ENCODE assay signal across 8 cellular contexts in the genomic region with DNA sequence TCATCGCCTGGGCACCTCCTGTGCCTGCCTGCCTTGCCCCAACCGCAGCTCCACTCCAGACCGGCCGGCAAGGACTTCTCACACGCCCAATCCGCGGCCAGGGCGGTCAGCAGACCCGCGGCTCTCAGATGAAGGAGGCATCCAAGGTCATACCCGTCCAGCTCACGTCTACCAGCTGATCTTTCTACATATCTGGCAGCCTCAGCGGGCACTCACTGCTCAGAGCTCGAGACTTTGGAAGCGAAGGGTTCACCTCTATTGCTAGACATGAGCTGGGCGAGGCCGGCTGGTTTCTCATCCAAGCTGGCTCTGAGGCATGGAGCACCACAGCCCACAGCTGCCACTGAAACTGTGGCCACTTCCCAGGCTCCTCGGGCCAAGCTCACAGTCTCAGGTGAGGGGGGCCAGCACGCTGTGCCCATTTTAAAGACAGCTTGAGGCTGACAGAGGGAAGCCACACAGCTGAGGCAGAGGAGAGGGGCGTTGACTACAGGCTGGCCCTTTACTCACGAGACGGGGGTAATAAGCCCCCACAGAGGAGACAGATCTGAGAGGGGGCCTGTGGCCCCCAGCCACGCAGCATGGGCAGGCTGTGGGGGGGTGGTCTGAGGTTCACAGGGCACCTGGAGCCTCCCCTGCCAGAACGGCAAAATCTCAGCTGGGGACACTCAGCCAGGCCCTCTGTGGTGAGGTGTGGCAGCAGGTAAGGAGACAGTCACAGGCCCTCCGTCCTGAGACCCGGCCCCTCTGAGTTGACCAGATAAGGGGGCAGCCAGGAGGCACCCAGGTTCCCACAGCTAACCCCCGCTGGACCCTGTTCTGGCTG. TPM values are rescaled to one million over a fixed set of nuclear protein-coding genes. Genes with fewer than 3 reads are reported as not detected.
DNase-seq lines count a peak whose midpoint lies in the region; ATAC-seq and TF ChIP-seq lines count a peak whose summit lies in the region.

No MANE protein-coding gene starts in this region.

- TF ChIP-seq RAD21 in Ishikawa (IDR thresholded peaks at IDR 0.05; ENCODE audit: low read depth): no peak

- TF ChIP-seq CTCF in left lung (IDR thresholded peaks at IDR 0.05) (no peak), stomach (IDR thresholded peaks at IDR 0.05) (no peak)

- no peak for TF ChIP-seq POLR2A in stomach (IDR thresholded peaks at IDR 0.05)

- intact Hi-C loops in left lung (cut with DNase I) (no loop called here), stomach (cut with DNase I; ENCODE audit: low total_unique reads) (no loop called here)

- H3K36me3 ChIP-seq in left lung (peaks cover 0 to 4% of the 10 kb centered on the region in 2 donors), stomach (peaks cover 0 to 14% (median 4%) of the 10 kb centered on the region in 4 donors)

- H3K9me3 ChIP-seq in left lung: no peaks in the 10 kb centered on the region
- H3K9me3 ChIP-seq in stomach: no peaks in the 10 kb centered on the region

- peak overlapping the region; percentile 56 to 71 for H3K4me3 ChIP-seq in left lung
- peak overlapping the region; percentile 67 to 90 (median 77) for H3K4me3 ChIP-seq in stomach

- TF ChIP-seq EP300 in Ishikawa (IDR thresholded peaks at IDR 0.05; ENCODE audit: borderline replicate concordance) (no peak), stomach (IDR thresholded peaks at IDR 0.05) (no peak)

- peak; percentile 22 for ATAC-seq in left lung

- H3K4me1 ChIP-seq in left lung (peaks cover 44 to 96% of the 10 kb centered on the region in 2 donors), stomach (peaks cover 90 to 94% (median 92%) of the 10 kb centered on the region in 4 donors)

- H3K27me3 ChIP-seq in left lung (peaks cover 0 to 54% of the 10 kb centered on the region in 2 donors), stomach (peaks cover 0 to 42% (median 20%) of the 10 kb centered on the region in 3 donors)

- WGBS in stomach, 5 donors: 34 to 52% (median 40%) methylated on average over 25 to 27 of the region's 27 CpGs

- DNase-seq in cerebellar cortex (ENCODE audit: low spot score) (peak; percentile 37), left lung (peak; percentile 69 to 83), stomach (peak; percentile 56), NCI-H2196 (lab: John Stamatoyannopoulos, UW; ENCODE audit: unreplicated experiment) (no peak), RKO (ENCODE audit: low spot score) (no peak), NCI-H1417 (lab: John Stamatoyannopoulos, UW) (no peak)
- no peak for DNase-seq in stimulated activated CD4-positive, alpha-beta T cell treated with anti-CD3 and anti-CD28 coated beads, Interleukin-1b, Interleukin-23, amount 100 ng/mL, for 48 hours

- peak overlapping the region; percentile 79 to 86 for H3K27ac ChIP-seq in left lung
- H3K27ac ChIP-seq in stomach: peak overlapping the region; percentile 63 to 92 (median 89)

TF ChIP-seq in Ishikawa, 13 proteins besides CTCF, POLR2A, EP300 and RAD21:
- no peak for TF ChIP-seq EGR1 (IDR thresholded peaks at IDR 0.05)
- TF ChIP-seq MAX (IDR thresholded peaks at IDR 0.05): 0 out of 2 replicates have a peak, but pooled peaks have one; percentile 35
- TF ChIP-seq FOXM1 (IDR thresholded peaks at IDR 0.05; ENCODE audit: borderline replicate concordance, low read depth): no peak
- no peak for TF ChIP-seq CEBPB (IDR thresholded peaks at IDR 0.05)
- no peak for TF ChIP-seq YY1 (IDR thresholded peaks at IDR 0.05; ENCODE audit: low read depth)
- TF ChIP-seq TCF12 (IDR thresholded peaks at IDR 0.05; ENCODE audit: low read depth): no peak
- TF ChIP-seq TAF1 (IDR thresholded peaks at IDR 0.05; ENCODE audit: low read depth): 0 out of 2 replicates have a peak, but pooled peaks have one; percentile 22
- TF ChIP-seq REST (IDR thresholded peaks at IDR 0.05; ENCODE audit: low read depth): no peak
- TF ChIP-seq ZBTB7A (IDR thresholded peaks at IDR 0.05; ENCODE audit: low read depth): peak; percentile 2; the same call in 1 of the 2 replicates
- no peak for TF ChIP-seq CREB1 (IDR thresholded peaks at IDR 0.05; ENCODE audit: low read depth)
- TF ChIP-seq, protein P1, sequence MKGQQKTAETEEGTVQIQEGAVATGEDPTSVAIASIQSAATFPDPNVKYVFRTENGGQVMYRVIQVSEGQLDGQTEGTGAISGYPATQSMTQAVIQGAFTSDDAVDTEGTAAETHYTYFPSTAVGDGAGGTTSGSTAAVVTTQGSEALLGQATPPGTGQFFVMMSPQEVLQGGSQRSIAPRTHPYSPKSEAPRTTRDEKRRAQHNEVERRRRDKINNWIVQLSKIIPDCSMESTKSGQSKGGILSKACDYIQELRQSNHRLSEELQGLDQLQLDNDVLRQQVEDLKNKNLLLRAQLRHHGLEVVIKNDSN (IDR thresholded peaks at IDR 0.05): no peak

RNA-seq across cellular contexts. Expression of gene LAMA5, which starts 2.0 kb away (rescaled TPM):
- total RNA-seq in left lung: 100 to 1,000 TPM; 222 to 267 TPM
- total RNA-seq in stomach: 100 to 1,000 TPM in 2 of 5 donors, 10 to 100 TPM in 3; 42.2 to 278 (median 86.9) TPM
- polyA plus RNA-seq in stomach: 100 to 1,000 TPM in 1 of 3 donors, 10 to 100 TPM in 2; 41.4 to 278 (median 72.3) TPM

RNA-seq across cellular contexts. Expression of gene RPS21, which starts 21.8 kb away (rescaled TPM):
- total RNA-seq in left lung (1,000 to 10,000 TPM; 1,004 to 1,135 TPM), stomach (1,000 to 10,000 TPM in 3 of 5 donors, 100 to 1,000 TPM in 2; 239 to 2,998 (median 1,528) TPM)
- 1,000 to 10,000 TPM; 4,606 to 7,615 (median 4,647) TPM for polyA plus RNA-seq in stomach

RNA-seq across cellular contexts. Expression of gene CABLES2, which starts 42.0 kb away (rescaled TPM):
- total RNA-seq in left lung (1 to 10 TPM; 4.1 to 6.3 TPM), stomach (1 to 10 TPM in 4 of 5 donors, under 1 TPM in 1; 0.55 to 7.8 (median 1.4) TPM)
- 1 to 10 TPM; 2.0 to 3.2 (median 2.5) TPM for polyA plus RNA-seq in stomach

Comparison
In these comparisons a context has a peak if more than half of its experiments do, and no peak if none do; other contexts are left out.
1. DNase-seq: peak in cerebellar cortex (single experiment), left lung (2 of 2) and stomach (single experiment); none in stimulated activated CD4-positive, alpha-beta T cell treated with anti-CD3 and anti-CD28 coated beads, Interleukin-1b, Interleukin-23, amount 100 ng/mL, for 48 hours (single experiment), NCI-H2196 (single experiment), RKO (single experiment) and NCI-H1417 (0 of 3).